1 cellular context compared by ENCODE assay signal in the genomic region with DNA sequence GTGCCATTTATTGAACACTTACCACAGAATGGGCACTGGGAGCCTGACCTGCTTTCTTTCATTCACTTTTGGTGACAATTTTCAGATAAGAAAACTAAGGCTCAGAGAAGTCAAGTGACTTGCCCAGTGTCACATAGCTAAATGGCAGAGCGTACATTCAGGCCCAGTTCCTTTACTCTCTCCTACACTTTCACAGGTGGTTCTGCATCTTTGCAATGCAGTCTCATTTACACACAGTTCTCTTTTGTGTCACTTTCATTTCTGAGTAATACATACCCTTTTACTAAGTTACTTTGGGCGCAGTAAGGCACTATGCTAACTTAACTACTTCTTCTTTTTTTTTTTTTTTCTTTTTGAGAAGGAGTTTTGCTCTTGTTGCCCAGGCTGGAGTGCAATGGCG.
TF ChIP-seq lines count a peak whose summit lies in the region.

No MANE protein-coding gene starts in this region.

TF ChIP-seq in GM12878, 131 proteins besides CTCF, POLR2A, EP300 and RAD21 (continued from another document):
- TF ChIP-seq, protein P1, sequence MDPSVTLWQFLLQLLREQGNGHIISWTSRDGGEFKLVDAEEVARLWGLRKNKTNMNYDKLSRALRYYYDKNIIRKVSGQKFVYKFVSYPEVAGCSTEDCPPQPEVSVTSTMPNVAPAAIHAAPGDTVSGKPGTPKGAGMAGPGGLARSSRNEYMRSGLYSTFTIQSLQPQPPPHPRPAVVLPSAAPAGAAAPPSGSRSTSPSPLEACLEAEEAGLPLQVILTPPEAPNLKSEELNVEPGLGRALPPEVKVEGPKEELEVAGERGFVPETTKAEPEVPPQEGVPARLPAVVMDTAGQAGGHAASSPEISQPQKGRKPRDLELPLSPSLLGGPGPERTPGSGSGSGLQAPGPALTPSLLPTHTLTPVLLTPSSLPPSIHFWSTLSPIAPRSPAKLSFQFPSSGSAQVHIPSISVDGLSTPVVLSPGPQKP (IDR thresholded peaks at IDR 0.05; ENCODE audit: low read depth, low read length), result no peak
- TF ChIP-seq RAD51 (IDR thresholded peaks at IDR 0.05), result no peak
- TF ChIP-seq, protein P2, sequence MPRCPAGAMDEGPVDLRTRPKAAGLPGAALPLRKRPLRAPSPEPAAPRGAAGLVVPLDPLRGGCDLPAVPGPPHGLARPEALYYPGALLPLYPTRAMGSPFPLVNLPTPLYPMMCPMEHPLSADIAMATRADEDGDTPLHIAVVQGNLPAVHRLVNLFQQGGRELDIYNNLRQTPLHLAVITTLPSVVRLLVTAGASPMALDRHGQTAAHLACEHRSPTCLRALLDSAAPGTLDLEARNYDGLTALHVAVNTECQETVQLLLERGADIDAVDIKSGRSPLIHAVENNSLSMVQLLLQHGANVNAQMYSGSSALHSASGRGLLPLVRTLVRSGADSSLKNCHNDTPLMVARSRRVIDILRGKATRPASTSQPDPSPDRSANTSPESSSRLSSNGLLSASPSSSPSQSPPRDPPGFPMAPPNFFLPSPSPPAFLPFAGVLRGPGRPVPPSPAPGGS (IDR thresholded peaks at IDR 0.05; ENCODE audit: borderline replicate concordance, insufficient read depth, low read depth, low read length, poor library complexity, severe bottlenecking), result no peak
- TF ChIP-seq, protein P3, sequence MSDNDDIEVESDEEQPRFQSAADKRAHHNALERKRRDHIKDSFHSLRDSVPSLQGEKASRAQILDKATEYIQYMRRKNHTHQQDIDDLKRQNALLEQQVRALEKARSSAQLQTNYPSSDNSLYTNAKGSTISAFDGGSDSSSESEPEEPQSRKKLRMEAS (IDR thresholded peaks at IDR 0.05; ENCODE audit: low read depth, low read length), result no peak
- TF ChIP-seq FOXM1 (IDR thresholded peaks at IDR 0.05; ENCODE audit: low read depth, low read length), result no peak
- TF ChIP-seq, protein P4, sequence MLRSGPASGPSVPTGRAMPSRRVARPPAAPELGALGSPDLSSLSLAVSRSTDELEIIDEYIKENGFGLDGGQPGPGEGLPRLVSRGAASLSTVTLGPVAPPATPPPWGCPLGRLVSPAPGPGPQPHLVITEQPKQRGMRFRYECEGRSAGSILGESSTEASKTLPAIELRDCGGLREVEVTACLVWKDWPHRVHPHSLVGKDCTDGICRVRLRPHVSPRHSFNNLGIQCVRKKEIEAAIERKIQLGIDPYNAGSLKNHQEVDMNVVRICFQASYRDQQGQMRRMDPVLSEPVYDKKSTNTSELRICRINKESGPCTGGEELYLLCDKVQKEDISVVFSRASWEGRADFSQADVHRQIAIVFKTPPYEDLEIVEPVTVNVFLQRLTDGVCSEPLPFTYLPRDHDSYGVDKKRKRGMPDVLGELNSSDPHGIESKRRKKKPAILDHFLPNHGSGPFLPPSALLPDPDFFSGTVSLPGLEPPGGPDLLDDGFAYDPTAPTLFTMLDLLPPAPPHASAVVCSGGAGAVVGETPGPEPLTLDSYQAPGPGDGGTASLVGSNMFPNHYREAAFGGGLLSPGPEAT (IDR thresholded peaks at IDR 0.05; ENCODE audit: low read depth), result no peak
- no peak for TF ChIP-seq EED (IDR thresholded peaks at IDR 0.05; ENCODE audit: low read depth)
- no peak for TF ChIP-seq POLR2AphosphoS5 (IDR thresholded peaks at IDR 0.05; ENCODE audit: low read length)
- no peak for TF ChIP-seq KAT2A (conservative IDR thresholded peaks at IDR 0.05; ENCODE audit: control insufficient read depth, low read depth, low read length)
- TF ChIP-seq, protein P5, sequence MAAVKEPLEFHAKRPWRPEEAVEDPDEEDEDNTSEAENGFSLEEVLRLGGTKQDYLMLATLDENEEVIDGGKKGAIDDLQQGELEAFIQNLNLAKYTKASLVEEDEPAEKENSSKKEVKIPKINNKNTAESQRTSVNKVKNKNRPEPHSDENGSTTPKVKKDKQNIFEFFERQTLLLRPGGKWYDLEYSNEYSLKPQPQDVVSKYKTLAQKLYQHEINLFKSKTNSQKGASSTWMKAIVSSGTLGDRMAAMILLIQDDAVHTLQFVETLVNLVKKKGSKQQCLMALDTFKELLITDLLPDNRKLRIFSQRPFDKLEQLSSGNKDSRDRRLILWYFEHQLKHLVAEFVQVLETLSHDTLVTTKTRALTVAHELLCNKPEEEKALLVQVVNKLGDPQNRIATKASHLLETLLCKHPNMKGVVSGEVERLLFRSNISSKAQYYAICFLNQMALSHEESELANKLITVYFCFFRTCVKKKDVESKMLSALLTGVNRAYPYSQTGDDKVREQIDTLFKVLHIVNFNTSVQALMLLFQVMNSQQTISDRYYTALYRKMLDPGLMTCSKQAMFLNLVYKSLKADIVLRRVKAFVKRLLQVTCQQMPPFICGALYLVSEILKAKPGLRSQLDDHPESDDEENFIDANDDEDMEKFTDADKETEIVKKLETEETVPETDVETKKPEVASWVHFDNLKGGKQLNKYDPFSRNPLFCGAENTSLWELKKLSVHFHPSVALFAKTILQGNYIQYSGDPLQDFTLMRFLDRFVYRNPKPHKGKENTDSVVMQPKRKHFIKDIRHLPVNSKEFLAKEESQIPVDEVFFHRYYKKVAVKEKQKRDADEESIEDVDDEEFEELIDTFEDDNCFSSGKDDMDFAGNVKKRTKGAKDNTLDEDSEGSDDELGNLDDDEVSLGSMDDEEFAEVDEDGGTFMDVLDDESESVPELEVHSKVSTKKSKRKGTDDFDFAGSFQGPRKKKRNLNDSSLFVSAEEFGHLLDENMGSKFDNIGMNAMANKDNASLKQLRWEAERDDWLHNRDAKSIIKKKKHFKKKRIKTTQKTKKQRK (IDR thresholded peaks at IDR 0.05; ENCODE audit: low read depth, low read length), result no peak
- no peak for TF ChIP-seq MXI1 (IDR thresholded peaks at IDR 0.05; ENCODE audit: low read depth, low read length)
- peak; percentile 60 for TF ChIP-seq ZNF24 (IDR thresholded peaks at IDR 0.05)
- no peak for TF ChIP-seq SUZ12 (IDR thresholded peaks at IDR 0.05; ENCODE audit: unreplicated experiment)
- TF ChIP-seq BCL11A (IDR thresholded peaks at IDR 0.05; ENCODE audit: low read depth, low read length), result no peak
